Comparison of ENCODE assay signal across 9 cellular contexts in genomic region chr14:36047912-36048311, GRCh38.
"Had no signal": no experiment of that assay in that cellular context is flagged by ENCODE, and none has a peak within 500 bp of the region (broad histone marks: within the 10 kb centered on the region; RNA-seq: fewer than 3 reads in every experiment).

No MANE protein-coding gene starts in this region.

- H3K4me3 Mint-ChIP-seq: HFFc6 had no signal

- H3K27ac ChIP-seq: GM23248 had no signal

- H3K36me3 ChIP-seq: HAP-1 had no signal

- H2AFZ ChIP-seq: GM23248 had no signal

- H3K4me3 ChIP-seq: GM23248, HAP-1, K562 had no signal

- H3K9ac ChIP-seq: GM23248 had no signal

- DNase-seq: GM23248, HFFc6, IMR-90, KG1 had no signal

- H3K27ac Mint-ChIP-seq: HFFc6 had no signal

- H3K9me3 ChIP-seq: HAP-1 had no signal

- H3K9me3 Mint-ChIP-seq: HFFc6 had no signal

- ATAC-seq: HCT116, K562 had no signal

- FAIRE-seq: H54, HTR-8/SVneo, K562 had no signal
